Comparison of ENCODE assay signal across 10 cellular contexts in genomic region chr11:130383363-130384168, GRCh38. TPM values are rescaled to one million over a fixed set of nuclear protein-coding genes. Genes with fewer than 3 reads are reported as not detected.
DNase-seq lines count a peak whose midpoint lies in the region; ATAC-seq, FAIRE-seq and TF ChIP-seq lines count a peak whose summit lies in the region.
"Had no signal": no experiment of that assay in that cellular context is flagged by ENCODE, and none has a peak within 500 bp of the region (broad histone marks: within the 10 kb centered on the region; RNA-seq: fewer than 3 reads in every experiment).

No MANE protein-coding gene starts in this region.

- ATAC-seq in left ventricle myocardium superior: peak; percentile 73
- ATAC-seq in right cardiac atrium: no peak
- ATAC-seq in HG03521 (IDR thresholded peaks at IDR 0.05; ENCODE audit: unreplicated experiment): no peak
- ATAC-seq: natural killer cell had no signal

- peak overlapping the region; percentile 2 for H3K9ac ChIP-seq in iPS-18a (ENCODE audit: low read length)

- peak; percentile 77 for FAIRE-seq in urothelium cell line (lab: Jason Lieb, UNC)

- H3K27ac ChIP-seq in right cardiac atrium (ENCODE audit: low read length) (no peak overlapping the region), iPS-18a (ENCODE audit: low read length) (peak overlapping the region; percentile 50), suprapubic skin (no peak overlapping the region)

- H3K36me3 ChIP-seq in iPS-18a (ENCODE audit: control insufficient read depth, low read depth, low read length) (no peaks in the 10 kb centered on the region), suprapubic skin (no peaks in the 10 kb centered on the region)

- H3K4me1 ChIP-seq in right cardiac atrium (ENCODE audit: control insufficient read depth, insufficient read depth, low read length) (peaks cover 5% of the 10 kb centered on the region), iPS-18a (ENCODE audit: control insufficient read depth, low read depth, low read length) (peaks cover 29% of the 10 kb centered on the region), suprapubic skin (no peaks in the 10 kb centered on the region)

- no peaks in the 10 kb centered on the region for H3K27me3 ChIP-seq in right cardiac atrium (ENCODE audit: control insufficient read depth, insufficient read depth)
- H3K27me3 ChIP-seq in iPS-18a (ENCODE audit: control insufficient read depth, insufficient read depth, low read length): no peaks in the 10 kb centered on the region
- no peaks in the 10 kb centered on the region for H3K27me3 ChIP-seq in suprapubic skin

- no peak for TF ChIP-seq CTCF in suprapubic skin (IDR thresholded peaks at IDR 0.05)

- DNase-seq in left ventricle myocardium superior: no peak
- no peak for DNase-seq in right cardiac atrium
- peak; percentile 94 for DNase-seq in SW480 (ENCODE audit: low spot score)
- peak; percentile 80 for DNase-seq in urothelium cell line (ENCODE audit: low spot score)
- DNase-seq in activated naive CD4-positive, alpha-beta T cell treated with Interleukin-2 at 50 U/mL for 16 hours: no peak
- DNase-seq in suprapubic skin (ENCODE audit: low spot score in 2 of 2): no peak
- DNase-seq: effector CD8-positive, alpha-beta T cell; natural killer cell had no signal

- no peak for TF ChIP-seq EP300 in suprapubic skin (IDR thresholded peaks at IDR 0.05)

- intact Hi-C loops in left ventricle myocardium superior (cut with micrococcal nuclease) (no loop called here), right cardiac atrium (cut with DNase I) (no loop called here)

- no peak for TF ChIP-seq POLR2A in suprapubic skin (IDR thresholded peaks at IDR 0.05)

- H3K9me3 ChIP-seq in right cardiac atrium (ENCODE audit: control insufficient read depth, low read length) (no peaks in the 10 kb centered on the region), iPS-18a (ENCODE audit: control insufficient read depth, low read depth, low read length) (no peaks in the 10 kb centered on the region), suprapubic skin (no peaks in the 10 kb centered on the region)

- H3K4me3 ChIP-seq in right cardiac atrium (ENCODE audit: low read length) (no peak overlapping the region), iPS-18a (ENCODE audit: low read length) (no peak overlapping the region), suprapubic skin (no peak overlapping the region)

- WGBS in right cardiac atrium: 63% methylated on average over 10 of the region's 10 CpGs
- WGBS in suprapubic skin: 69% methylated on average over 9 of the region's 10 CpGs

RNA-seq across cellular contexts. Expression of gene ADAMTS8, which starts 44.8 kb away (rescaled TPM):
- total RNA-seq in left ventricle myocardium superior: 0.42 TPM
- 10 to 100 TPM in 1 of 4 donors, 1 to 10 TPM in 1, under 1 TPM in 2; 0.45 to 10.1 (median 0.95) TPM for total RNA-seq in right cardiac atrium
- 0.88 TPM for polyA plus RNA-seq in right cardiac atrium
- under 1 TPM; 0.30 to 0.72 (median 0.65) TPM for total RNA-seq in suprapubic skin
- total RNA-seq: natural killer cell had no signal

Comparison
In these comparisons a context has a peak if more than half of its experiments do, and no peak if none do; other contexts are left out.
1. DNase-seq: peak in SW480 (single experiment) and urothelium cell line (single experiment); none in left ventricle myocardium superior (single experiment), right cardiac atrium (0 of 3), activated naive CD4-positive, alpha-beta T cell treated with Interleukin-2 at 50 U/mL for 16 hours (single experiment) and suprapubic skin (0 of 2).